In genomic region chr14:71361335-71361734, GRCh38 we compare ENCODE assay signal across 16 cellular contexts. TPM values are rescaled to one million over a fixed set of nuclear protein-coding genes. Genes with fewer than 3 reads are reported as not detected.
DNase-seq lines count a peak whose midpoint lies in the region; ATAC-seq and TF ChIP-seq lines count a peak whose summit lies in the region.
"Had no signal": no experiment of that assay in that cellular context is flagged by ENCODE, and none has a peak within 500 bp of the region (broad histone marks: within the 10 kb centered on the region; RNA-seq: fewer than 3 reads in every experiment).

No MANE protein-coding gene starts in this region.

- no peak overlapping the region for H3K27ac ChIP-seq in RWPE1
- H3K27ac ChIP-seq in esophagus muscularis mucosa (replicated peaks in 1 of 4), result peak overlapping the region in 3 of 4 donors; percentile 3 to 6 (median 4)
- peak overlapping the region in 1 of 2 donors; percentile 6 for H3K27ac ChIP-seq in coronary artery

- H3K27me3 ChIP-seq in esophagus muscularis mucosa, result no peaks in the 10 kb centered on the region

- H3K36me3 Mint-ChIP-seq in stimulated activated naive B cell treated with anti-CD40 and anti-IgM and Interleukin-4, amounts not matched to agents 10 μg/mL and 1 μg/mL and 100 μg/mL, for 72 hours, result peaks cover 38 to 80% of the 10 kb centered on the region in 2 donors

- H3K36me3 ChIP-seq in esophagus muscularis mucosa, result no peaks in the 10 kb centered on the region

- DNase-seq in SIG-M5 treated with dmso at 0.1 percent for 504 hours (lab: John Stamatoyannopoulos, UW; ENCODE audit: unreplicated experiment) (peak; percentile 16), SIG-M5 (lab: John Stamatoyannopoulos, UW) (no peak), RWPE1 (ENCODE audit: low spot score) (peak; percentile 20), esophagus muscularis mucosa (ENCODE audit: extremely low spot score) (no peak), iPS-NIHi7 (ENCODE audit: extremely low spot score) (no peak), coronary artery (ENCODE audit: low spot score) (no peak), NCI-H510A (lab: John Stamatoyannopoulos, UW) (no peak)
- no peak for DNase-seq in stimulated activated naive B cell treated with anti-CD40 and anti-IgM and Interleukin-4, amounts not matched to agents 10 μg/mL and 1 μg/mL and 100 μg/mL, for 72 hours
- DNase-seq: ACHN; activated CD4-positive, alpha-beta T cell treated with anti-CD3 and anti-CD28 coated beads, Interleukin-2, amount 10 ng/mL, durations not matched to agents 24 days and 14 days; caudate nucleus; DND-41; Kasumi-1; NCI-H446 had no signal

- ATAC-seq in stimulated activated naive B cell treated with anti-CD40 and anti-IgM and Interleukin-4, amounts not matched to agents 10 μg/mL and 1 μg/mL and 100 μg/mL, for 72 hours (replicated peaks), result no peak
- ATAC-seq: activated T-helper 17 cell treated with anti-CD3 and anti-CD28 coated beads, Interleukin-2, amount 50 U/mL, for 72 hours; HCT116 had no signal

- no peak for TF ChIP-seq EP300 in esophagus muscularis mucosa (IDR thresholded peaks at IDR 0.05)

- H3K4me3 ChIP-seq in esophagus muscularis mucosa, result no peak overlapping the region
- no peak overlapping the region for H3K4me3 ChIP-seq in coronary artery

- H3K9me3 ChIP-seq in esophagus muscularis mucosa, result no peaks in the 10 kb centered on the region

- intact Hi-C loops in esophagus muscularis mucosa (cut with DNase I), result no loop called here

- POLR2A ChIA-PET in RWPE1 (lab: Yijun Ruan, JAX; ENCODE audit: low non-redundant PET), result no interaction called here

- H3K27ac Mint-ChIP-seq in stimulated activated naive B cell treated with anti-CD40 and anti-IgM and Interleukin-4, amounts not matched to agents 10 μg/mL and 1 μg/mL and 100 μg/mL, for 72 hours, result peak overlapping the region; percentile 96
- H3K27ac Mint-ChIP-seq: activated CD4-positive, alpha-beta T cell treated with anti-CD3 and anti-CD28 coated beads, Interleukin-2, amount 10 ng/mL, durations not matched to agents 24 days and 14 days had no signal

- TF ChIP-seq CTCF in RWPE1 (conservative IDR thresholded peaks at IDR 0.05; ENCODE audit: low read depth) (no peak), esophagus muscularis mucosa (IDR thresholded peaks at IDR 0.05) (no peak), coronary artery (IDR thresholded peaks at IDR 0.05) (no peak)

- CTCF ChIA-PET in RWPE1 (lab: Yijun Ruan, JAX), result interaction anchor here (0.6 kb wide), 1 partner anchor 260 kb away, joined by 3 read pairs; no protein-coding TSS in a partner anchor

- no peak overlapping the region for H3K4me3 Mint-ChIP-seq in stimulated activated naive B cell treated with anti-CD40 and anti-IgM and Interleukin-4, amounts not matched to agents 10 μg/mL and 1 μg/mL and 100 μg/mL, for 72 hours

- WGBS in esophagus muscularis mucosa, result 71% methylated on average over 3 of the region's 3 CpGs

- H3K9me3 Mint-ChIP-seq in stimulated activated naive B cell treated with anti-CD40 and anti-IgM and Interleukin-4, amounts not matched to agents 10 μg/mL and 1 μg/mL and 100 μg/mL, for 72 hours, result peaks cover 10 to 16% of the 10 kb centered on the region in 2 donors

- peaks cover 42 to 99% of the 10 kb centered on the region in 2 donors for H3K4me1 Mint-ChIP-seq in stimulated activated naive B cell treated with anti-CD40 and anti-IgM and Interleukin-4, amounts not matched to agents 10 μg/mL and 1 μg/mL and 100 μg/mL, for 72 hours

- TF ChIP-seq POLR2A in esophagus muscularis mucosa (IDR thresholded peaks at IDR 0.05; ENCODE audit: low read depth), result no peak

- H3K27me3 Mint-ChIP-seq in stimulated activated naive B cell treated with anti-CD40 and anti-IgM and Interleukin-4, amounts not matched to agents 10 μg/mL and 1 μg/mL and 100 μg/mL, for 72 hours, result no peaks in the 10 kb centered on the region
- H3K27me3 Mint-ChIP-seq: activated CD4-positive, alpha-beta T cell treated with anti-CD3 and anti-CD28 coated beads, Interleukin-2, amount 10 ng/mL, durations not matched to agents 24 days and 14 days; activated T-helper 17 cell treated with anti-CD3 and anti-CD28 coated beads, Interleukin-2, amount 50 U/mL, for 72 hours had no signal

- H3K4me1 ChIP-seq in esophagus muscularis mucosa, result peaks cover 22 to 87% (median 67%) of the 10 kb centered on the region in 4 donors

RNA-seq across cellular contexts. Expression of gene SIPA1L1, which starts 41.1 kb away (rescaled TPM):
- total RNA-seq in esophagus muscularis mucosa, result 10 to 100 TPM; 35.3 to 45.3 (median 40.4) TPM

Comparison
In these comparisons a context has a peak if more than half of its experiments do, and no peak if none do; other contexts are left out.
1. DNase-seq: peak in SIG-M5 treated with dmso at 0.1 percent for 504 hours (single experiment) and RWPE1 (single experiment); none in SIG-M5 (single experiment), esophagus muscularis mucosa (single experiment), stimulated activated naive B cell treated with anti-CD40 and anti-IgM and Interleukin-4, amounts not matched to agents 10 μg/mL and 1 μg/mL and 100 μg/mL, for 72 hours (single experiment), iPS-NIHi7 (single experiment), coronary artery (single experiment) and NCI-H510A (single experiment).